Comparison of ENCODE assay signal across 8 cellular contexts in the genomic region with DNA sequence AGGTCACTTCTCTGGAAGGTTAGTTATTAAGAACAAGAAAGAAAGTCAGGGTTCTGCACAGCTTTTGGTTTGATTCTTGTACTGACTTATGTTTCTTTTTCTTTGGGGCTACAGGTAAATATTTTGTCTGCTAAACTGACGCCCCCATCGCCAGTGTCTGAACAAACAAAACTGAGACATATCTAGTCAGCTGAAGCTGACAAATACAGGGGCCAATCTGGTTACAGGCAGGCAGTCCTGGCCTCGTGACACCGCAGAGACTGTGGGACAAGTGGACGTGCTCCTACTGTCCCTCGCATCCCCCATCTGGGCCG. TPM values are rescaled to one million over a fixed set of nuclear protein-coding genes. Genes with fewer than 3 reads are reported as not detected.
A peak's percentile ranks its signal among the peaks of the same experiment; 100 is the strongest.
DNase-seq lines count a peak whose midpoint lies in the region; ATAC-seq and TF ChIP-seq lines count a peak whose summit lies in the region.

No MANE protein-coding gene starts in this region.

- TF ChIP-seq POLR2A in suprapubic skin (IDR thresholded peaks at IDR 0.05), result no peak

- peak overlapping the region; percentile 85 for H3K9ac ChIP-seq in adipocyte (ENCODE audit: low read length)

- no peaks in the 10 kb centered on the region for H3K27me3 ChIP-seq in adipocyte (replicated peaks; ENCODE audit: control insufficient read depth, insufficient read depth, low read length)
- H3K27me3 ChIP-seq in kidney epithelial cell (ENCODE audit: control insufficient read depth, insufficient read depth, low read length), result no peaks in the 10 kb centered on the region
- no peaks in the 10 kb centered on the region for H3K27me3 ChIP-seq in suprapubic skin

- H3K4me3 ChIP-seq in adipocyte (ENCODE audit: low read length) (peak overlapping the region; percentile 87), kidney epithelial cell (ENCODE audit: low read depth, low read length) (peak overlapping the region; percentile 87), suprapubic skin (peak overlapping the region; percentile 78)

- H3K36me3 ChIP-seq in adipocyte (ENCODE audit: control insufficient read depth, insufficient read depth, low read length, severe bottlenecking), result peaks cover 4% of the 10 kb centered on the region
- H3K36me3 ChIP-seq in kidney epithelial cell (ENCODE audit: control insufficient read depth, insufficient read depth, low read length), result no peaks in the 10 kb centered on the region
- no peaks in the 10 kb centered on the region for H3K36me3 ChIP-seq in suprapubic skin

- no peak for TF ChIP-seq EP300 in suprapubic skin (IDR thresholded peaks at IDR 0.05)

- H3K4me1 ChIP-seq in adipocyte (ENCODE audit: control insufficient read depth, insufficient read depth, low read length), result peaks cover 19% of the 10 kb centered on the region
- peaks cover 31% of the 10 kb centered on the region for H3K4me1 ChIP-seq in suprapubic skin

- H3K9me3 ChIP-seq in adipocyte (ENCODE audit: control insufficient read depth, low read length) (no peaks in the 10 kb centered on the region), suprapubic skin (no peaks in the 10 kb centered on the region)

- ATAC-seq in GM21825 (IDR thresholded peaks at IDR 0.05; ENCODE audit: unreplicated experiment), result no peak

- H3K27me3 Mint-ChIP-seq in T-helper 1 cell treated with Interleukin-12 subunit alpha and Interleukin-12 subunit beta and Interleukin-4 antibody, amounts not matched to agents 30 μg/mL and 1 μg/mL, for 36 hours (ENCODE audit: low read depth), result no peaks in the 10 kb centered on the region

- H3K4me3 Mint-ChIP-seq in T-helper 1 cell treated with Interleukin-12 subunit alpha and Interleukin-12 subunit beta and Interleukin-4 antibody, amounts not matched to agents 30 μg/mL and 1 μg/mL, for 36 hours, result peak overlapping the region; percentile 95

- no peaks in the 10 kb centered on the region for H3K9me3 Mint-ChIP-seq in T-helper 1 cell treated with Interleukin-12 subunit alpha and Interleukin-12 subunit beta and Interleukin-4 antibody, amounts not matched to agents 30 μg/mL and 1 μg/mL, for 36 hours

- no peak for DNase-seq in T-helper 1 cell
- no peak for DNase-seq in adipocyte (ENCODE audit: low read depth)
- no peak for DNase-seq in kidney epithelial cell (ENCODE audit: low read depth)
- no peak for DNase-seq in suprapubic skin (ENCODE audit: low spot score in 2 of 2)
- no peak for DNase-seq in LoVo (ENCODE audit: low spot score)
- no peak for DNase-seq in activated effector memory CD4-positive, alpha-beta T cell treated with anti-CD3 and anti-CD28 coated beads, Interleukin-2, amount 50 U/mL, for 16 hours

- H3K27ac Mint-ChIP-seq in T-helper 1 cell treated with Interleukin-12 subunit alpha and Interleukin-12 subunit beta and Interleukin-4 antibody, amounts not matched to agents 30 μg/mL and 1 μg/mL, for 36 hours, result peak overlapping the region; percentile 96

- WGBS in suprapubic skin, result under 1% methylated on average over 7 of the region's 7 CpGs

- TF ChIP-seq CTCF in kidney epithelial cell (IDR thresholded peaks at IDR 0.05; ENCODE audit: insufficient read depth, low read length, poor library complexity, severe bottlenecking), result no peak
- TF ChIP-seq CTCF in suprapubic skin (IDR thresholded peaks at IDR 0.05), result no peak

- peaks cover 8% of the 10 kb centered on the region for H3K36me3 Mint-ChIP-seq in T-helper 1 cell treated with Interleukin-12 subunit alpha and Interleukin-12 subunit beta and Interleukin-4 antibody, amounts not matched to agents 30 μg/mL and 1 μg/mL, for 36 hours (ENCODE audit: low read depth)

- peak overlapping the region; percentile 94 for H3K27ac ChIP-seq in suprapubic skin

- peaks cover 20% of the 10 kb centered on the region for H3K4me1 Mint-ChIP-seq in T-helper 1 cell treated with Interleukin-12 subunit alpha and Interleukin-12 subunit beta and Interleukin-4 antibody, amounts not matched to agents 30 μg/mL and 1 μg/mL, for 36 hours (ENCODE audit: low read depth)

RNA-seq across cellular contexts. Expression of gene RPL14, which starts 4.6 kb away (rescaled TPM):
- total RNA-seq in kidney epithelial cell (576 and 649 TPM in 2 replicates), suprapubic skin (100 to 1,000 TPM; 428 to 617 (median 466) TPM)

RNA-seq across cellular contexts. Expression of gene ZNF619, which starts 24.4 kb away (rescaled TPM):
- total RNA-seq in kidney epithelial cell (4.3 and 5.1 TPM in 2 replicates), suprapubic skin (10 to 100 TPM in 1 of 4 donors, 1 to 10 TPM in 3; 4.1 to 10.4 (median 6.1) TPM)

RNA-seq across cellular contexts. Expression of gene ZNF620, which starts 53.3 kb away (rescaled TPM):
- total RNA-seq in kidney epithelial cell (6.2 and 10.8 TPM in 2 replicates), suprapubic skin (1 to 10 TPM in 3 of 4 donors, under 1 TPM in 1; 0.60 to 2.9 (median 1.6) TPM)
